ENCODE assay signal across 9 cellular contexts in genomic region chr22:37259540-37260029, GRCh38. TPM values are rescaled to one million over a fixed set of nuclear protein-coding genes. Genes with fewer than 3 reads are reported as not detected.
A peak's percentile ranks its signal among the peaks of the same experiment; 100 is the strongest.
DNase-seq lines count a peak whose midpoint lies in the region; ATAC-seq and TF ChIP-seq lines count a peak whose summit lies in the region.
"Had no signal": no experiment of that assay in that cellular context is flagged by ENCODE, and none has a peak within 500 bp of the region (broad histone marks: within the 10 kb centered on the region; RNA-seq: fewer than 3 reads in every experiment).

No MANE protein-coding gene starts in this region.

- peaks cover 42% of the 10 kb centered on the region for H3K4me1 Mint-ChIP-seq in activated CD8-positive, alpha-beta T cell treated with anti-CD3 and anti-CD28 coated beads for 36 hours (ENCODE audit: low read depth)
- H3K4me1 Mint-ChIP-seq in activated CD8-positive, alpha-beta T cell treated with anti-CD3 and anti-CD28 coated beads, Interleukin-2, amount 10 ng/mL, durations not matched to agents 7 days and 5 days (ENCODE audit: low read depth): peaks cover 28% of the 10 kb centered on the region
- peaks cover 11% of the 10 kb centered on the region for H3K4me1 Mint-ChIP-seq in neural crest cell

- H3K9me3 ChIP-seq in Loucy (ENCODE audit: insufficient read depth, low read depth, low read length) (peaks cover 9% of the 10 kb centered on the region; the same call in 1 of the 2 replicates), colonic mucosa (no peaks in the 10 kb centered on the region), suprapubic skin (no peaks in the 10 kb centered on the region)

- no peak for TF ChIP-seq POLR2A in suprapubic skin (IDR thresholded peaks at IDR 0.05)

- peaks cover 9% of the 10 kb centered on the region for H3K9me3 Mint-ChIP-seq in activated CD8-positive, alpha-beta T cell treated with anti-CD3 and anti-CD28 coated beads for 36 hours
- H3K9me3 Mint-ChIP-seq in activated CD8-positive, alpha-beta T cell treated with anti-CD3 and anti-CD28 coated beads, Interleukin-2, amount 10 ng/mL, durations not matched to agents 7 days and 5 days (ENCODE audit: insufficient read depth): peaks cover 5% of the 10 kb centered on the region
- no peaks in the 10 kb centered on the region for H3K9me3 Mint-ChIP-seq in neural crest cell
- H3K9me3 Mint-ChIP-seq: stimulated activated naive CD8-positive, alpha-beta T cell treated with anti-CD3 and anti-CD28 coated beads, Interleukin-15, Interleukin-2, amounts not matched to agents 100 ng/mL and 50 ng/mL, for 24 hours had no signal

- WGBS in suprapubic skin: 8% methylated on average over 23 of the region's 23 CpGs

- DNase-seq in activated CD8-positive, alpha-beta T cell treated with anti-CD3 and anti-CD28 coated beads for 36 hours: no peak
- no peak for DNase-seq in activated CD8-positive, alpha-beta T cell treated with anti-CD3 and anti-CD28 coated beads, Interleukin-2, amount 10 ng/mL, durations not matched to agents 7 days and 5 days
- DNase-seq in choroid plexus epithelial cell (ENCODE audit: low read depth): peak; percentile 80
- DNase-seq in neural crest cell (ENCODE audit: low read depth, low spot score): peak; percentile 35
- no peak for DNase-seq in colonic mucosa
- no peak for DNase-seq in suprapubic skin (ENCODE audit: low spot score in 2 of 2)

- H3K4me1 ChIP-seq in Loucy (ENCODE audit: insufficient read depth, low read length, poor library complexity, severe bottlenecking) (peaks cover 41% of the 10 kb centered on the region), colonic mucosa (no peaks in the 10 kb centered on the region), suprapubic skin (peaks cover 15% of the 10 kb centered on the region)

- H3K27me3 ChIP-seq in Loucy (ENCODE audit: insufficient read depth, low read length, poor library complexity, severe bottlenecking): no peaks in the 10 kb centered on the region
- no peaks in the 10 kb centered on the region for H3K27me3 ChIP-seq in colonic mucosa
- H3K27me3 ChIP-seq in suprapubic skin: peaks cover 80% of the 10 kb centered on the region

- TF ChIP-seq CTCF in activated CD8-positive, alpha-beta T cell treated with anti-CD3 and anti-CD28 coated beads for 36 hours (IDR thresholded peaks at IDR 0.05): peak; percentile 31
- peak; percentile 16; the same call in 1 of the 2 replicates for TF ChIP-seq CTCF in Loucy (conservative IDR thresholded peaks at IDR 0.05; ENCODE audit: low read length)
- TF ChIP-seq CTCF in choroid plexus epithelial cell (conservative IDR thresholded peaks at IDR 0.05; ENCODE audit: low read depth, low read length): peak; percentile 82
- TF ChIP-seq CTCF in neural crest cell (conservative IDR thresholded peaks at IDR 0.05): peak; percentile 64
- no peak for TF ChIP-seq CTCF in colonic mucosa (IDR thresholded peaks at IDR 0.05)
- peak in 1 of 2 donors; percentile 14 for TF ChIP-seq CTCF in suprapubic skin (IDR thresholded peaks at IDR 0.05)

- CTCF ChIA-PET in activated CD8-positive, alpha-beta T cell treated with anti-CD3 and anti-CD28 coated beads for 36 hours (lab: Charles Lee): interaction anchor here (0.9 to 5.9 kb wide), 31 partner anchors 8 to 386 kb away, joined by 3 to 154 read pairs (median 10); partner anchors contain the start of genes CYTH4 and RAC2
- CTCF ChIA-PET in activated CD8-positive, alpha-beta T cell treated with anti-CD3 and anti-CD28 coated beads, Interleukin-2, amount 10 ng/mL, durations not matched to agents 7 days and 5 days (lab: Charles Lee): interaction anchor here (0.7 to 5.1 kb wide), 28 partner anchors 8 to 333 kb away, joined by 3 to 195 read pairs (median 7); partner anchors contain the start of genes CYTH4, IL2RB and RAC2

- POLR2A ChIA-PET in activated CD8-positive, alpha-beta T cell treated with anti-CD3 and anti-CD28 coated beads for 36 hours (lab: Charles Lee): interaction anchor here (0.8 to 3.3 kb wide), 5 partner anchors 15 to 45 kb away, joined by 3 to 20 read pairs (median 6); partner anchors contain the start of gene RAC2
- POLR2A ChIA-PET in activated CD8-positive, alpha-beta T cell treated with anti-CD3 and anti-CD28 coated beads, Interleukin-2, amount 10 ng/mL, durations not matched to agents 7 days and 5 days (lab: Charles Lee): interaction anchor here (0.9 to 4.3 kb wide), 4 partner anchors 16 to 34 kb away, joined by 3 to 50 read pairs (median 4); partner anchors contain the start of gene RAC2

- H3K36me3 Mint-ChIP-seq in activated CD8-positive, alpha-beta T cell treated with anti-CD3 and anti-CD28 coated beads for 36 hours (ENCODE audit: low read depth): peaks cover 1% of the 10 kb centered on the region
- H3K36me3 Mint-ChIP-seq in activated CD8-positive, alpha-beta T cell treated with anti-CD3 and anti-CD28 coated beads, Interleukin-2, amount 10 ng/mL, durations not matched to agents 7 days and 5 days (ENCODE audit: low read depth): peaks cover 4% of the 10 kb centered on the region
- H3K36me3 Mint-ChIP-seq in neural crest cell (ENCODE audit: low read depth): no peaks in the 10 kb centered on the region

- H3K4me2 ChIP-seq in Loucy (ENCODE audit: low read depth, low read length, poor library complexity, severe bottlenecking): no peak overlapping the region

- H3K27ac Mint-ChIP-seq in activated CD8-positive, alpha-beta T cell treated with anti-CD3 and anti-CD28 coated beads for 36 hours: no peak overlapping the region
- H3K27ac Mint-ChIP-seq in activated CD8-positive, alpha-beta T cell treated with anti-CD3 and anti-CD28 coated beads, Interleukin-2, amount 10 ng/mL, durations not matched to agents 7 days and 5 days: no peak overlapping the region
- no peak overlapping the region for H3K27ac Mint-ChIP-seq in neural crest cell (ENCODE audit: unreplicated experiment)
- H3K27ac Mint-ChIP-seq: stimulated activated naive CD8-positive, alpha-beta T cell treated with anti-CD3 and anti-CD28 coated beads, Interleukin-15, Interleukin-2, amounts not matched to agents 100 ng/mL and 50 ng/mL, for 24 hours had no signal

- no peaks in the 10 kb centered on the region for H3K27me3 Mint-ChIP-seq in activated CD8-positive, alpha-beta T cell treated with anti-CD3 and anti-CD28 coated beads for 36 hours
- H3K27me3 Mint-ChIP-seq in activated CD8-positive, alpha-beta T cell treated with anti-CD3 and anti-CD28 coated beads, Interleukin-2, amount 10 ng/mL, durations not matched to agents 7 days and 5 days (ENCODE audit: low read depth): peaks cover 4% of the 10 kb centered on the region
- H3K27me3 Mint-ChIP-seq in neural crest cell (ENCODE audit: low read depth): peaks cover 53% of the 10 kb centered on the region
- H3K27me3 Mint-ChIP-seq: stimulated activated naive CD8-positive, alpha-beta T cell treated with anti-CD3 and anti-CD28 coated beads, Interleukin-15, Interleukin-2, amounts not matched to agents 100 ng/mL and 50 ng/mL, for 24 hours had no signal

- no peak overlapping the region for H2AFZ ChIP-seq in Loucy (ENCODE audit: low read length)

- H3K27ac ChIP-seq in colonic mucosa: no peak overlapping the region
- no peak overlapping the region for H3K27ac ChIP-seq in suprapubic skin

- no peak overlapping the region for H3K9ac ChIP-seq in Loucy (ENCODE audit: low read depth, low read length, poor library complexity, severe bottlenecking)
- H3K9ac ChIP-seq in colonic mucosa (ENCODE audit: low read depth in 2 of 2, low read length in 2 of 2): no peak overlapping the region

- H3K36me3 ChIP-seq in Loucy (ENCODE audit: insufficient read depth, low read length) (no peaks in the 10 kb centered on the region), colonic mucosa (no peaks in the 10 kb centered on the region), suprapubic skin (no peaks in the 10 kb centered on the region)

- TF ChIP-seq EP300 in suprapubic skin (IDR thresholded peaks at IDR 0.05): no peak

- no peak overlapping the region for H3K4me3 ChIP-seq in Loucy (ENCODE audit: low read length, poor library complexity, severe bottlenecking)
- peak overlapping the region; percentile 34 for H3K4me3 ChIP-seq in choroid plexus epithelial cell (ENCODE audit: low read depth, low read length)
- H3K4me3 ChIP-seq in colonic mucosa: no peak overlapping the region
- H3K4me3 ChIP-seq in suprapubic skin: no peak overlapping the region

- no peaks in the 10 kb centered on the region for H4K20me1 ChIP-seq in Loucy (ENCODE audit: insufficient read depth, low read length, poor library complexity, severe bottlenecking)

- no peaks in the 10 kb centered on the region for H3K9me2 ChIP-seq in Loucy (replicated peaks; ENCODE audit: low read depth, low read length)

- H3K4me3 Mint-ChIP-seq in activated CD8-positive, alpha-beta T cell treated with anti-CD3 and anti-CD28 coated beads for 36 hours: no peak overlapping the region
- H3K4me3 Mint-ChIP-seq in activated CD8-positive, alpha-beta T cell treated with anti-CD3 and anti-CD28 coated beads, Interleukin-2, amount 10 ng/mL, durations not matched to agents 7 days and 5 days: no peak overlapping the region
- no peak overlapping the region for H3K4me3 Mint-ChIP-seq in neural crest cell
- H3K4me3 Mint-ChIP-seq: stimulated activated naive CD8-positive, alpha-beta T cell treated with anti-CD3 and anti-CD28 coated beads, Interleukin-15, Interleukin-2, amounts not matched to agents 100 ng/mL and 50 ng/mL, for 24 hours had no signal

- ATAC-seq in activated CD8-positive, alpha-beta T cell treated with anti-CD3 and anti-CD28 coated beads for 36 hours: no peak
- ATAC-seq in activated CD8-positive, alpha-beta T cell treated with anti-CD3 and anti-CD28 coated beads, Interleukin-2, amount 10 ng/mL, durations not matched to agents 7 days and 5 days: no peak
- ATAC-seq in HG03139 (IDR thresholded peaks at IDR 0.05; ENCODE audit: unreplicated experiment): no peak

- H3K79me2 ChIP-seq in Loucy (ENCODE audit: insufficient read depth, low read length): no peaks in the 10 kb centered on the region

- intact Hi-C loops in activated CD8-positive, alpha-beta T cell treated with anti-CD3 and anti-CD28 coated beads for 36 hours (cut with micrococcal nuclease): no loop called here
- intact Hi-C loops in colonic mucosa (cut with DNase I): loop anchor here (10.0 kb wide), 1 partner anchor 95 kb away; no protein-coding TSS in a partner anchor

- H3F3A ChIP-seq in Loucy (ENCODE audit: low read depth): no peaks in the 10 kb centered on the region

RNA-seq across cellular contexts. Expression of gene RAC2, which starts 15.5 kb away (rescaled TPM):
- total RNA-seq in activated CD8-positive, alpha-beta T cell treated with anti-CD3 and anti-CD28 coated beads for 36 hours: 100 to 1,000 TPM; 699 to 717 TPM
- total RNA-seq in activated CD8-positive, alpha-beta T cell treated with anti-CD3 and anti-CD28 coated beads, Interleukin-2, amount 10 ng/mL, durations not matched to agents 7 days and 5 days: 1,000 to 10,000 TPM; 1,167 to 1,252 TPM
- total RNA-seq in neural crest cell (0.21 TPM in 1 of 2 replicates, not detected in the other), colonic mucosa (10 to 100 TPM; 27.4 to 27.6 TPM), suprapubic skin (1 to 10 TPM; 1.9 to 3.9 (median 3.0) TPM)

RNA-seq across cellular contexts. Expression of gene CYTH4, which starts 22.7 kb away (rescaled TPM):
- total RNA-seq in activated CD8-positive, alpha-beta T cell treated with anti-CD3 and anti-CD28 coated beads for 36 hours: 10 to 100 TPM; 33.2 to 33.4 TPM
- 100 to 1,000 TPM; 107 to 114 TPM for total RNA-seq in activated CD8-positive, alpha-beta T cell treated with anti-CD3 and anti-CD28 coated beads, Interleukin-2, amount 10 ng/mL, durations not matched to agents 7 days and 5 days
- total RNA-seq in neural crest cell (not detected in 2 replicates), colonic mucosa (1 to 10 TPM; 3.0 to 7.4 TPM), suprapubic skin (1 to 10 TPM in 3 of 4 donors, under 1 TPM in 1; 0.55 to 4.3 (median 2.7) TPM)

RNA-seq across cellular contexts. Expression of gene SSTR3, which starts 47.3 kb away (rescaled TPM):
- 1 to 10 TPM; 7.9 to 8.5 TPM for total RNA-seq in activated CD8-positive, alpha-beta T cell treated with anti-CD3 and anti-CD28 coated beads for 36 hours
- 1 to 10 TPM; 3.5 to 3.6 TPM for total RNA-seq in activated CD8-positive, alpha-beta T cell treated with anti-CD3 and anti-CD28 coated beads, Interleukin-2, amount 10 ng/mL, durations not matched to agents 7 days and 5 days
- total RNA-seq in neural crest cell: 0.09 TPM in 2 replicates
- under 1 TPM in 1 of 2 donors, not detected in 1; 0.12 TPM for total RNA-seq in colonic mucosa
- not detected for total RNA-seq in suprapubic skin

Comparison
In these comparisons a context has a peak if more than half of its experiments do, and no peak if none do; other contexts are left out.
1. DNase-seq: peak in choroid plexus epithelial cell (single experiment) and neural crest cell (single experiment); none in activated CD8-positive, alpha-beta T cell treated with anti-CD3 and anti-CD28 coated beads for 36 hours (single experiment), activated CD8-positive, alpha-beta T cell treated with anti-CD3 and anti-CD28 coated beads, Interleukin-2, amount 10 ng/mL, durations not matched to agents 7 days and 5 days (single experiment), colonic mucosa (single experiment) and suprapubic skin (0 of 2).
2. RNA of gene RAC2, which starts 15.5 kb away (total RNA-seq): 1,167 to 1,252 TPM in activated CD8-positive, alpha-beta T cell treated with anti-CD3 and anti-CD28 coated beads, Interleukin-2, amount 10 ng/mL, durations not matched to agents 7 days and 5 days and 699 to 717 TPM in activated CD8-positive, alpha-beta T cell treated with anti-CD3 and anti-CD28 coated beads for 36 hours; 27.4 to 27.6 TPM in colonic mucosa, 1.9 to 3.9 TPM in suprapubic skin and 0.21 TPM in neural crest cell; every median in the first group is over 10 times any median in the second.
3. RNA of gene CYTH4, which starts 22.7 kb away (total RNA-seq): 107 to 114 TPM in activated CD8-positive, alpha-beta T cell treated with anti-CD3 and anti-CD28 coated beads, Interleukin-2, amount 10 ng/mL, durations not matched to agents 7 days and 5 days and 33.2 to 33.4 TPM in activated CD8-positive, alpha-beta T cell treated with anti-CD3 and anti-CD28 coated beads for 36 hours; 3.0 to 7.4 TPM in colonic mucosa, 0.55 to 4.3 TPM in suprapubic skin and not detected in neural crest cell; every median in the first group is over 4 times any median in the second.